8 cellular contexts compared by ENCODE assay signal in the genomic region with DNA sequence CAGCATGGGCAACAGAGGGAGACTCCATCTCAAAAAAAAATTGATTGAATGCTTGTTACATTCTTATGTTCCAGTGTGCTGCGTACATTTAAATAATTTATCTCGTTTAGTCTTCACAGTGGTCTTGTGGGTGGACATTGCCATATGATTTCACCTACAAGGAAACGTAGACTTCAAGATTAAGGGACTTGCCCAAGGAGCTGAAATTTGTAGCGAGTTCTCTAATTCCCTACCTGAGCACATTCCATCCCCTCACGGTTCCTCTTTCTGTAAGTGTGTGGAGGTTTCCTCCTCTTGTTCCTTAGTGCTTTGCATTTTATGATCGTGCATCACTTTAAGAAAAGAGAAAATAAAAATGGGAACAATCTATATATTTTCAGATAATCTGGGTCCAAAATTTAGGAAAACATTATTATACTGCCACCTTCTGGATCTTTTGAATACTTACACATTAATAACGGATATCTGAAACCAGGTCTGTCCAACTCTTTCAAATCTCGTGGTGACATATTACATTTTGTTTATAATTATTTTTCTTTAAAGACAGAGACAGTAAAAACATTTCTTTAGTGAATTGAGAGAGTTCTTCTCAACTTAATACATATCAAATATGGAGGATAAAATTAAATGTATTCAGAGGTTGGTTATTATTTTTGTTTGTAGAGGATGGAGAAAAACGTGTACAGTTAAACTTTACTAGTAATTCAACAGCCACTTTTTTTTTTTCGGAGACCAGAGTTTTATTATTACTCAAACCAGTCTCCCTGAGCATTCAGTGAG. TPM values are rescaled to one million over a fixed set of nuclear protein-coding genes. Genes with fewer than 3 reads are reported as not detected.
DNase-seq lines count a peak whose midpoint lies in the region; ATAC-seq and TF ChIP-seq lines count a peak whose summit lies in the region.

No MANE protein-coding gene starts in this region.

- H3K27me3 Mint-ChIP-seq in neural crest cell (ENCODE audit: low read depth) = peaks cover 4% of the 10 kb centered on the region

- DNase-seq in EH (ENCODE audit: low read depth) = peak; percentile 40
- DNase-seq in OCI-M1 (lab: John Stamatoyannopoulos, UW) = peak; percentile 63
- peak; percentile 9 to 31 for DNase-seq in dermis microvascular lymphatic vessel endothelial cell (ENCODE audit: low read depth in 2 of 2)
- no peak for DNase-seq in neural crest cell (ENCODE audit: low read depth, low spot score)
- DNase-seq in activated CD8-positive, alpha-beta memory T cell treated with anti-CD3 and anti-CD28 coated beads, Interleukin-2, amount 50 U/mL, for 4 hours = no peak
- no peak for DNase-seq in H7

- H3K36me3 ChIP-seq in H7 (replicated peaks; ENCODE audit: control insufficient read depth, insufficient read depth, low read length) = no peaks in the 10 kb centered on the region

- H3K4me3 Mint-ChIP-seq in neural crest cell = no peak overlapping the region

- no peak overlapping the region for H3K27ac Mint-ChIP-seq in neural crest cell (ENCODE audit: unreplicated experiment)

- no peaks in the 10 kb centered on the region for H3K4me1 Mint-ChIP-seq in neural crest cell

- H3K27me3 ChIP-seq in H7 (ENCODE audit: control insufficient read depth, insufficient read depth, low read length) = no peaks in the 10 kb centered on the region

- TF ChIP-seq CTCF in neural crest cell (conservative IDR thresholded peaks at IDR 0.05) = peak; percentile 81

- peaks cover 6% of the 10 kb centered on the region for H3K9me3 Mint-ChIP-seq in neural crest cell

- ATAC-seq in HG03571 (IDR thresholded peaks at IDR 0.05; ENCODE audit: unreplicated experiment) (peak; percentile 61), HG03469 (IDR thresholded peaks at IDR 0.05; ENCODE audit: unreplicated experiment) (no peak)

- no peak overlapping the region for H3K4me3 ChIP-seq in H7 (ENCODE audit: insufficient read depth, low read depth, low read length)

- peaks cover 5% of the 10 kb centered on the region for H3K36me3 Mint-ChIP-seq in neural crest cell (ENCODE audit: low read depth)

RNA-seq across cellular contexts. Expression of a gene that starts 29.9 kb away (rescaled TPM):
- total RNA-seq in dermis microvascular lymphatic vessel endothelial cell (under 0.01 and 0.51 TPM in 2 replicates), neural crest cell (0.33 TPM in 1 of 2 replicates, not detected in the other)
- 0.07 and 0.87 TPM in 2 replicates for total RNA-seq in H7 (2014; rRNA removed; shearing (Covaris generic))

RNA-seq across cellular contexts. Expression of a gene that starts 38.2 kb away (rescaled TPM):
- total RNA-seq in dermis microvascular lymphatic vessel endothelial cell = 34.0 and 38.9 TPM in 2 replicates
- not detected in 2 replicates for total RNA-seq in neural crest cell
- 0.22 and 0.35 TPM in 2 replicates for total RNA-seq in H7 (2014; rRNA removed; shearing (Covaris generic))

RNA-seq across cellular contexts. Expression of a gene that starts 44.3 kb away (rescaled TPM):
- total RNA-seq in dermis microvascular lymphatic vessel endothelial cell (1,577 and 2,023 TPM in 2 replicates), neural crest cell (1,432 and 1,510 TPM in 2 replicates)
- 1,413 and 1,683 TPM in 2 replicates for total RNA-seq in H7 (2014; rRNA removed; shearing (Covaris generic))

Comparison
In these comparisons a context has a peak if more than half of its experiments do, and no peak if none do; other contexts are left out.
1. DNase-seq: peak in EH (single experiment), OCI-M1 (single experiment) and dermis microvascular lymphatic vessel endothelial cell (2 of 2); none in neural crest cell (single experiment), activated CD8-positive, alpha-beta memory T cell treated with anti-CD3 and anti-CD28 coated beads, Interleukin-2, amount 50 U/mL, for 4 hours (single experiment) and H7 (single experiment).
2. RNA of a gene that starts 38.2 kb away (total RNA-seq): 34.0 to 38.9 TPM in dermis microvascular lymphatic vessel endothelial cell; 0.22 to 0.35 TPM in H7 and not detected in neural crest cell; every median in the first group is over 10 times any median in the second.